8 cellular contexts compared by ENCODE assay signal in the genomic region with DNA sequence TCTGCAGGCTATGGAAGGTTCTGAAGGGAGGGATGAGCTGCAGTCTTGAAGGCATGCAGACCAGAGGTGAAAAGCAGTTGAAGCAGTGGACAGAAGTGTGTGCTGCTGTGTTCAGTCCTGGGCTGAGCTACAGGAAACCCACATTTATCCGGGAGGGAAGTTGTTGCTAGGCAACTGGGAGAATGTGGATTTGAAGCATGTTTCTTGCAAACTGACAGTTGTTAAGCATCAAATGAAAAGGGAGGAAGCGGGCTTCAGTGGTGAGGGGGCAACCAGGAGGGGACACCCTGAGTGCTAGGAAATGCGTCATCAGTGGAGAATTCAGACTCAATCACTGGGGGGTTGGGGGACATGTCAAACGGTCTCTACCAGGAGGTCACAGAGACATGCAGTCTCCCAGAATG. TPM values are rescaled to one million over a fixed set of nuclear protein-coding genes. Genes with fewer than 3 reads are reported as not detected.
DNase-seq lines count a peak whose midpoint lies in the region; ATAC-seq and TF ChIP-seq lines count a peak whose summit lies in the region.
"Had no signal": no experiment of that assay in that cellular context is flagged by ENCODE, and none has a peak within 500 bp of the region (broad histone marks: within the 10 kb centered on the region; RNA-seq: fewer than 3 reads in every experiment).

No MANE protein-coding gene starts in this region.

- no peaks in the 10 kb centered on the region for H3K79me2 ChIP-seq in parathyroid adenoma

- H3K27ac ChIP-seq in SJSA1, result peak overlapping the region; percentile 95
- peak overlapping the region; percentile 99 for H3K27ac ChIP-seq in parathyroid adenoma

- peaks cover 46% of the 10 kb centered on the region for H3K4me1 ChIP-seq in SJSA1 (replicated peaks)
- peaks cover 59% of the 10 kb centered on the region for H3K4me1 ChIP-seq in parathyroid adenoma

- H3K27me3 ChIP-seq in SJSA1 (replicated peaks) (no peaks in the 10 kb centered on the region), parathyroid adenoma (ENCODE audit: control insufficient read depth, insufficient read depth, low read length) (no peaks in the 10 kb centered on the region)

- peak; percentile 28 for ATAC-seq in esophagus mucosa

- DNase-seq in GF-D8 (lab: John Stamatoyannopoulos, UW), result peak; percentile 41
- peak; percentile 90 to 94 for DNase-seq in SJSA1 (ENCODE audit: low read depth in 1 of 2, low spot score in 2 of 2)
- no peak for DNase-seq in posterior vena cava (ENCODE audit: low spot score)
- no peak for DNase-seq in activated CD4-positive, alpha-beta T cell treated with anti-CD3 and anti-CD28 coated beads for 48 hours
- DNase-seq in HPDE6-E6E7 (ENCODE audit: extremely low spot score), result no peak
- DNase-seq: posterior cingulate gyrus had no signal

- TF ChIP-seq CTCF in parathyroid adenoma (IDR thresholded peaks at IDR 0.05), result no peak

- H3K36me3 ChIP-seq in SJSA1 (no peaks in the 10 kb centered on the region), parathyroid adenoma (ENCODE audit: control insufficient read depth, insufficient read depth, low read length) (no peaks in the 10 kb centered on the region)

- H3K9ac ChIP-seq in parathyroid adenoma, result no peak overlapping the region

- H2AFZ ChIP-seq in parathyroid adenoma, result peak overlapping the region; percentile 34

- H3K9me3 ChIP-seq in SJSA1 (replicated peaks), result no peaks in the 10 kb centered on the region
- H3K9me3 ChIP-seq in parathyroid adenoma (ENCODE audit: control insufficient read depth, low read length), result no peaks in the 10 kb centered on the region

- intact Hi-C loops in posterior vena cava (cut with DNase I), result no loop called here

- no peak overlapping the region for H3K4me2 ChIP-seq in parathyroid adenoma (ENCODE audit: low read length)

- H3K4me3 ChIP-seq in SJSA1 (no peak overlapping the region), parathyroid adenoma (ENCODE audit: low read depth, low read length) (no peak overlapping the region)

RNA-seq across cellular contexts. Expression of gene ABCA4, which starts 28.7 kb away (rescaled TPM):
- 0.11 TPM in 1 of 2 replicates, not detected in the other for total RNA-seq in SJSA1 (2014; rRNA removed; shearing (Covaris generic))
- total RNA-seq in esophagus mucosa (0.08 TPM), posterior vena cava (under 1 TPM; 0.33 to 0.42 TPM)

Comparison
In these comparisons a context has a peak if more than half of its experiments do, and no peak if none do; other contexts are left out.
1. DNase-seq: peak in GF-D8 (single experiment) and SJSA1 (2 of 2); none in posterior vena cava (single experiment), activated CD4-positive, alpha-beta T cell treated with anti-CD3 and anti-CD28 coated beads for 48 hours (single experiment) and HPDE6-E6E7 (single experiment).